In the genomic region with DNA sequence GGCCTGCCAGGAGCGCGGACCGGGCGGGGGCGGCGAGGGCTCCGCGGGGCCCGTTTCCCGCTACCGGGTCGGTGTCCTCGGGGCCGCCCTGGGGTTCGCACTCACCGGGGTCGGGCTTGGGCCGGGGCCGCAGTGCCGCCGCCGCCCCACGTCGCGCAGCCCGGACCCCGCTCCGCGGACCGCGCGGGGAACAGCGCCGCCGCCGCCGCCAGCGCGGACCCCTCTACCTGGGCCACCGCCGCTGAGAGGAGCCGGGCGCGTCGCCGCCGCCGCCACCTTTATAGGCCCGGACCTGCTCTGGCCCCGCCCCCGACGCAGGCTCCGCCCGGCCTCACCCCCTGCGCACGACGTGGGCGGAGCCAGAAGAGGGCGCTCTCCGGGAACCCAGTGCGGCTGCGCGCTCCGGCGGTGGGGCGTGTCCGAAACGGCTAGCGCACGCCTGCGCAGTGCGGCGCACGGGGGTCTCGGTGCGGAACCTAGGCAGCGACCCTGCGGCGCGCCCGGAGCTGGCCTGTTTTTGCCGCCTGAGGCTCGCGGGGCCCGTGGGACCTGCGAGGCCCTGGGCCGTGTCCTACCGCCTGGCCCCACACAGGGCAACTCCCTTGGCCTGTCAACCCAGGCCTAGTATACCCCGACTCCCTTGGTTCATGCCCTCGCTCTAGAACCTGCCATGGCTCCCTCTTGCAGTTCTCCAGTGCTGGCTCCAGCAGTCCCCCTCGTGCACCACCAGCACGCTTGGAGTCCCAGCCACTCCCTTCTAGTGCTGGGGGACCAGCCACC, we compare ENCODE assay signal across 8 cellular contexts. TPM values are rescaled to one million over a fixed set of nuclear protein-coding genes. Genes with fewer than 3 reads are reported as not detected.
DNase-seq lines count a peak whose midpoint lies in the region; ATAC-seq and TF ChIP-seq lines count a peak whose summit lies in the region.

A gene (minus strand): TSS at position 254 of the 780 bp plus-strand sequence. CDS start 393 bp downstream, outside the sequence.

- no peaks in the 10 kb centered on the region for H3K9me3 ChIP-seq in fibroblast of lung (ENCODE audit: control insufficient read depth, insufficient read depth, low read depth, low read length)

- peak within 1 kb of the TSS; percentile 82 to 89 for H3K27ac Mint-ChIP-seq in natural killer cell

- no peaks in the 10 kb centered on the region for H4K20me1 ChIP-seq in fibroblast of lung (ENCODE audit: control insufficient read depth, extremely low read depth, insufficient read depth, low read length)

- H3K36me3 ChIP-seq in fibroblast of lung (ENCODE audit: control insufficient read depth, insufficient read depth, low read length), result peaks cover 16% of the 10 kb centered on the region

- peak within 1 kb of the TSS; percentile 50 for H3K27ac ChIP-seq in fibroblast of lung (ENCODE audit: insufficient read depth, low read length)

- TF ChIP-seq CTCF in fibroblast of lung (conservative IDR thresholded peaks at IDR 0.05 in 1 of 2, IDR thresholded peaks at IDR 0.05 in 1 of 2; ENCODE audit: low read depth in 1 of 2, low read length in 2 of 2) (peak; percentile 35 to 39), natural killer cell (IDR thresholded peaks at IDR 0.05) (peak; percentile 33)

- peaks cover 34% of the 10 kb centered on the region for H3K79me2 ChIP-seq in fibroblast of lung (ENCODE audit: control insufficient read depth, insufficient read depth, low read length)

- peaks cover 26% of the 10 kb centered on the region for H3K4me1 ChIP-seq in fibroblast of lung (ENCODE audit: control insufficient read depth, extremely low read depth, insufficient read depth, low read length)

- in situ Hi-C loops in KBM-7 (cut with MboI; ENCODE audit: low pct_unique_long_range_greater_than_20kb, low sequenced_read_pairs), result no loop called here

- H3K9ac ChIP-seq in fibroblast of lung (ENCODE audit: insufficient read depth, low read length), result peak within 1 kb of the TSS; percentile 67

- peak within 1 kb of the TSS; percentile 91 for H3K4me2 ChIP-seq in fibroblast of lung (ENCODE audit: extremely low read depth, insufficient read depth, low read length)

- DNase-seq in DMS79 (lab: John Stamatoyannopoulos, UW) (peak; percentile 60), KBM-7 (peak; percentile 85), RKO (ENCODE audit: low spot score) (peak; percentile 79), fibroblast of lung (ENCODE audit: low read depth in 2 of 2) (peak; percentile 67 to 87), natural killer cell (peak; percentile 97)
- DNase-seq in activated T-helper 1 cell treated with anti-CD3 and anti-CD28 coated beads, Interleukin-2, amount 50 U/mL, for 16 hours (ENCODE audit: low read depth in 1 of 2, low spot score in 1 of 2), result peak; percentile 92 to 96
- DNase-seq in stimulated activated naive CD4-positive, alpha-beta T cell treated with Interleukin-2 at 50 U/mL for 16 hours (lab: John Stamatoyannopoulos, UW), result peak; percentile 85

- intact Hi-C loops in natural killer cell (cut with micrococcal nuclease), result loop anchor here (1.0 to 5.0 kb wide), 3 partner anchors 9 to 34 kb away; a partner anchor contains a TSS

- no peaks in the 10 kb centered on the region for H3K27me3 Mint-ChIP-seq in natural killer cell (ENCODE audit: low read depth in 2 of 2)

- H3K27me3 ChIP-seq in fibroblast of lung (ENCODE audit: control insufficient read depth, insufficient read depth, low read length), result no peaks in the 10 kb centered on the region

- H2AFZ ChIP-seq in fibroblast of lung (ENCODE audit: low read length), result peak within 1 kb of the TSS; percentile 75

- H3K4me3 ChIP-seq in fibroblast of lung (replicated peaks in 1 of 4; ENCODE audit: control extremely low read depth in 1 of 4, insufficient read depth in 1 of 4, low read depth in 3 of 4, low read length in 4 of 4), result peak within 1 kb of the TSS; percentile 58 to 90 (median 84)

- no peaks in the 10 kb centered on the region for H3K36me3 Mint-ChIP-seq in natural killer cell

- ATAC-seq in GM21528 (IDR thresholded peaks at IDR 0.05; ENCODE audit: low FRiP score, unreplicated experiment), result peak; percentile 50
- ATAC-seq in natural killer cell, result peak; percentile 81 to 93 (median 84)

- H3K9me3 Mint-ChIP-seq in natural killer cell, result no peaks in the 10 kb centered on the region

- H3K4me1 Mint-ChIP-seq in natural killer cell, result peaks cover 10 to 42% of the 10 kb centered on the region in 2 donors

- peak within 1 kb of the TSS; percentile 85 for H3K4me3 Mint-ChIP-seq in natural killer cell

RNA-seq across cellular contexts. Expression of the gene that starts here (rescaled TPM):
- total RNA-seq in fibroblast of lung (367 and 409 TPM in 2 replicates), natural killer cell (100 to 1,000 TPM; 259 to 389 (median 322) TPM)
- polyA plus RNA-seq in fibroblast of lung, result 21.0 and 24.7 TPM in 2 replicates
- 37.7 and 44.0 TPM in 2 replicates for polyA plus RNA-seq in fibroblast of lung (2012)
- polyA minus RNA-seq in fibroblast of lung (ENCODE audit: low replicate concordance), result 36.5 and 64.5 TPM in 2 replicates

Comparison
In these comparisons a context has a peak if more than half of its experiments do, and no peak if none do; other contexts are left out.
1. Peak in every context shown above with its lines: DNase-seq, ATAC-seq, H3K4me3 ChIP-seq and H3K27ac ChIP-seq.